In the genomic region with DNA sequence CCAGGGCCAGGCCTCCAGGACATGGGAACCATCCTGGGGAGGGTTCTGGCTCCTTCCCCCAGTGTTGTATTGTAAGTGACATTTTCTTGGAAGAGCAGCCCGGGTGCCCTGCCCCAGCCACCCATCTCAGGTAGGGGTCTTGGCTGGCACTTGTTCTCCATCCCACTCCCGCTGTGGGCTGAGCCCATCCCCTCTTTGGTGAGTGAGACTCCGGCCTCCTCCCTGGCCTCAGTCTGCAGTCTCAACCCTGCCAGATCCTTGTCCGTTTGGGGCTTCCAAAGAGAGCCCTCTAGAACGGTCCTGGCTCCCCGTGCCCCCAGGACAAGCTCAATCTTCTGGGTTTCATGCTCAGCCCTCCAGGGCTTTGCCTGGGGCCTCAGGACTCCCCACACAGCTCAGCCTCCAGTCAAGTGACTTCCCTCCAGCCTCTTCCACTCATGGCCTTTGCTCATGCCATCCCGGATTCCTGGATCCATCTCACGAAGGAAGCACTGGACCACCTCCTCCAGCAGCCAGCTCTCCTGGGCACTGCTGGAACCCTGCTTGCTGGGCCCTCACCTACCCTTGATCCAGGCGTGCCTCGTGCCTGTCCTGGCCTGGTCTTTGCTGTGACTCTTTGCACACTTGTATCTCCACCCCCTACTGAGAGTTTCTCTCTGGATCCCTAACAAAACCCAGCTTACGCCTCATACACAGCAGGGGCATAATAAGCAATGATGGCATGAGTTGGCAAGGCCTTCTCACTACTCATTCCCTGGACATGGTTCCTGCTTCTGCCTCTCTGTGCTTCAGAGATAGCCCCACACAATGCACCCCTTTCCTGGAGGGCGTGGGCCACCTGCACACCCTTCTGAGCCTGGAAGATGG, we compare ENCODE assay signal across 1 cellular context.
TF ChIP-seq lines count a peak whose summit lies in the region.

No MANE protein-coding gene starts in this region.

TF ChIP-seq in SK-N-SH, 30 proteins besides CTCF, POLR2A, EP300 and RAD21 (continued from another document):
- TF ChIP-seq, protein P1, sequence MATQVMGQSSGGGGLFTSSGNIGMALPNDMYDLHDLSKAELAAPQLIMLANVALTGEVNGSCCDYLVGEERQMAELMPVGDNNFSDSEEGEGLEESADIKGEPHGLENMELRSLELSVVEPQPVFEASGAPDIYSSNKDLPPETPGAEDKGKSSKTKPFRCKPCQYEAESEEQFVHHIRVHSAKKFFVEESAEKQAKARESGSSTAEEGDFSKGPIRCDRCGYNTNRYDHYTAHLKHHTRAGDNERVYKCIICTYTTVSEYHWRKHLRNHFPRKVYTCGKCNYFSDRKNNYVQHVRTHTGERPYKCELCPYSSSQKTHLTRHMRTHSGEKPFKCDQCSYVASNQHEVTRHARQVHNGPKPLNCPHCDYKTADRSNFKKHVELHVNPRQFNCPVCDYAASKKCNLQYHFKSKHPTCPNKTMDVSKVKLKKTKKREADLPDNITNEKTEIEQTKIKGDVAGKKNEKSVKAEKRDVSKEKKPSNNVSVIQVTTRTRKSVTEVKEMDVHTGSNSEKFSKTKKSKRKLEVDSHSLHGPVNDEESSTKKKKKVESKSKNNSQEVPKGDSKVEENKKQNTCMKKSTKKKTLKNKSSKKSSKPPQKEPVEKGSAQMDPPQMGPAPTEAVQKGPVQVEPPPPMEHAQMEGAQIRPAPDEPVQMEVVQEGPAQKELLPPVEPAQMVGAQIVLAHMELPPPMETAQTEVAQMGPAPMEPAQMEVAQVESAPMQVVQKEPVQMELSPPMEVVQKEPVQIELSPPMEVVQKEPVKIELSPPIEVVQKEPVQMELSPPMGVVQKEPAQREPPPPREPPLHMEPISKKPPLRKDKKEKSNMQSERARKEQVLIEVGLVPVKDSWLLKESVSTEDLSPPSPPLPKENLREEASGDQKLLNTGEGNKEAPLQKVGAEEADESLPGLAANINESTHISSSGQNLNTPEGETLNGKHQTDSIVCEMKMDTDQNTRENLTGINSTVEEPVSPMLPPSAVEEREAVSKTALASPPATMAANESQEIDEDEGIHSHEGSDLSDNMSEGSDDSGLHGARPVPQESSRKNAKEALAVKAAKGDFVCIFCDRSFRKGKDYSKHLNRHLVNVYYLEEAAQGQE (IDR thresholded peaks at IDR 0.05; ENCODE audit: low read depth, low read length) = no peak
- TF ChIP-seq EZH2phosphoT487 (IDR thresholded peaks at IDR 0.05; ENCODE audit: borderline replicate concordance, low read depth) (no peak), JUND (IDR thresholded peaks at IDR 0.05) (no peak), FOXJ3 (CRISPR knock-in tag; IDR thresholded peaks at IDR 0.05) (no peak), SIN3A (IDR thresholded peaks at IDR 0.05; ENCODE audit: borderline replicate concordance, low read depth, low read length) (no peak), MXI1 (IDR thresholded peaks at IDR 0.05; ENCODE audit: low read depth, low read length) (no peak)
- TF ChIP-seq, protein P2, sequence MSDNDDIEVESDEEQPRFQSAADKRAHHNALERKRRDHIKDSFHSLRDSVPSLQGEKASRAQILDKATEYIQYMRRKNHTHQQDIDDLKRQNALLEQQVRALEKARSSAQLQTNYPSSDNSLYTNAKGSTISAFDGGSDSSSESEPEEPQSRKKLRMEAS (IDR thresholded peaks at IDR 0.05; ENCODE audit: low read depth) = no peak
- TF ChIP-seq, protein P3, sequence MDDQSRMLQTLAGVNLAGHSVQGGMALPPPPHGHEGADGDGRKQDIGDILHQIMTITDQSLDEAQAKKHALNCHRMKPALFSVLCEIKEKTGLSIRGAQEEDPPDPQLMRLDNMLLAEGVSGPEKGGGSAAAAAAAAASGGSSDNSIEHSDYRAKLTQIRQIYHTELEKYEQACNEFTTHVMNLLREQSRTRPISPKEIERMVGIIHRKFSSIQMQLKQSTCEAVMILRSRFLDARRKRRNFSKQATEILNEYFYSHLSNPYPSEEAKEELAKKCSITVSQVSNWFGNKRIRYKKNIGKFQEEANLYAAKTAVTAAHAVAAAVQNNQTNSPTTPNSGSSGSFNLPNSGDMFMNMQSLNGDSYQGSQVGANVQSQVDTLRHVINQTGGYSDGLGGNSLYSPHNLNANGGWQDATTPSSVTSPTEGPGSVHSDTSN (IDR thresholded peaks at IDR 0.05) = no peak
TF ChIP-seq in SK-N-SH: peak in this region for 0.
